18 cellular contexts compared by ENCODE assay signal in genomic region chr9:89945133-89945532, GRCh38.
DNase-seq lines count a peak whose midpoint lies in the region; ATAC-seq and TF ChIP-seq lines count a peak whose summit lies in the region.
"Had no signal": no experiment of that assay in that cellular context is flagged by ENCODE, and none has a peak within 500 bp of the region (broad histone marks: within the 10 kb centered on the region; RNA-seq: fewer than 3 reads in every experiment).

No MANE protein-coding gene starts in this region.

- H3K27me3 ChIP-seq in BE2C (peaks cover 2% of the 10 kb centered on the region; the same call in 1 of the 2 replicates), WERI-Rb-1 (ENCODE audit: insufficient read depth, low read depth, severe bottlenecking) (no peaks in the 10 kb centered on the region)

- H3K4me3 ChIP-seq in BE2C (ENCODE audit: low read depth, low read length) (no peak overlapping the region), WERI-Rb-1 (ENCODE audit: low read depth, low read length) (no peak overlapping the region)
- H3K4me3 ChIP-seq: lung had no signal

- ATAC-seq in HG03378 (IDR thresholded peaks at IDR 0.05; ENCODE audit: unreplicated experiment) (no peak), HG03565 (IDR thresholded peaks at IDR 0.05; ENCODE audit: unreplicated experiment) (no peak)
- ATAC-seq: activated T-helper 17 cell treated with anti-CD3 and anti-CD28 coated beads, Interleukin-2, amount 50 U/mL, for 72 hours; foreskin keratinocyte; naive thymus-derived CD8-positive, alpha-beta T cell had no signal

- DNase-seq in BE2C (no peak), WERI-Rb-1 (no peak), iPS-NIHi7 (ENCODE audit: extremely low spot score) (peak; percentile 45), putamen (ENCODE audit: low spot score) (no peak), Ammon's horn (ENCODE audit: low spot score) (no peak)
- DNase-seq: activated B cell treated with CpG ODN at 0.5 μM for 24 hours; foreskin keratinocyte; GDM1; KBM-7; naive thymus-derived CD8-positive, alpha-beta T cell; NCI-H1105; NCI-H774 had no signal

- H3K4me1 ChIP-seq in BE2C = no peaks in the 10 kb centered on the region
- H3K4me1 ChIP-seq: foreskin keratinocyte had no signal

- no peaks in the 10 kb centered on the region for H3K9me3 ChIP-seq in BE2C
- no peaks in the 10 kb centered on the region for H3K9me3 ChIP-seq in WERI-Rb-1 (ENCODE audit: severe bottlenecking)

- H3K27ac ChIP-seq in WERI-Rb-1 = no peak overlapping the region
- H3K27ac ChIP-seq: foreskin keratinocyte, RWPE1 had no signal

- H3K36me3 ChIP-seq in BE2C = no peaks in the 10 kb centered on the region
- no peaks in the 10 kb centered on the region for H3K36me3 ChIP-seq in WERI-Rb-1

- TF ChIP-seq CTCF in BE2C (IDR thresholded peaks at IDR 0.05; ENCODE audit: low read depth, low read length) (peak; percentile 57), GM12873 (IDR thresholded peaks at IDR 0.05; ENCODE audit: insufficient read depth, low read depth, low read length, missing control alignments) (peak; percentile 38), WERI-Rb-1 (IDR thresholded peaks at IDR 0.05; ENCODE audit: low read depth, low read length) (peak; percentile 69)
